In the genomic region with DNA sequence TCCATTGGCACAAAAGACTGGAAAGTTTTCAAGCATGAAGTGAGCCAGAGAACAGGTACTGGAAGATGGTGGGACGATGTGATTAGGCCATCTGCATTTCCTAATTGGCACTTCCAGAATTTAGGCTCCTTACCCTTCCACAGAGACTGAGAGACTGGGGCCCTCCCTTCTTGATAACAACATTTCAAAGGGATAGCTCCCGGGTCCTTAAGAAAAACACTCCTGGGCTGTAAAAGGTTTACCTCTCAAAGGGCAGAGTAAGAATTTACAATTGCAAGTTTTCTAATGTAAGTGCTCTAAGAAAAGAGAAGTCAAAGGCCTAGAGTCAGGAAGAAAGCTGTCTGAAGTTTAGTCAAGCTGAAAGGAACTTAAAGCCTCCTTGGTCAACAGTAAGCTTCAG, we compare ENCODE assay signal across 21 cellular contexts.
"Had no signal": no experiment of that assay in that cellular context is flagged by ENCODE, and none has a peak within 500 bp of the region (broad histone marks: within the 10 kb centered on the region; RNA-seq: fewer than 3 reads in every experiment).

No MANE protein-coding gene starts in this region.

- H3K9me3 Mint-ChIP-seq: endodermal cell, naive B cell, nephron had no signal

- H3K27ac Mint-ChIP-seq: endodermal cell, naive B cell, nephron, type B pancreatic cell had no signal

- H3K4me1 Mint-ChIP-seq: naive B cell, nephron had no signal

- H3K4me3 Mint-ChIP-seq: endodermal cell, naive B cell, nephron had no signal

- H3K27ac ChIP-seq: coronary artery, heart right ventricle, neutrophil had no signal

- H3K27me3 Mint-ChIP-seq: naive B cell had no signal

- H3K4me3 ChIP-seq: coronary artery, heart right ventricle, lung had no signal

- H3K27me3 ChIP-seq: heart right ventricle, neutrophil had no signal

- FAIRE-seq: endothelial cell of umbilical vein, frontal cortex, kidney, small intestine, urothelium cell line had no signal

- H3K4me1 ChIP-seq: heart right ventricle had no signal

- H3K36me3 ChIP-seq: heart right ventricle, neutrophil had no signal

- H3K36me3 Mint-ChIP-seq: naive B cell had no signal

- H3K9me3 ChIP-seq: heart right ventricle, neutrophil had no signal

- DNase-seq: effector CD4-positive, alpha-beta T cell; endodermal cell; heart right ventricle; hypothalamus; kidney; left cardiac atrium; left ventricle myocardium superior; mesenchymal stem cell; naive B cell; right cardiac atrium; small intestine; stimulated activated CD4-positive, alpha-beta T cell treated with anti-CD3 and anti-CD28 coated beads, Interleukin-12 subunit alpha, Interleukin-12 subunit beta, amount 100 ng/mL, for 4 hours; stimulated activated naive CD4-positive, alpha-beta T cell treated with Interleukin-2 at 50 U/mL for 16 hours had no signal
